2 cellular contexts compared by ENCODE assay signal in genomic region chr9:109218242-109218641, GRCh38. TPM values are rescaled to one million over a fixed set of nuclear protein-coding genes. Genes with fewer than 3 reads are reported as not detected.
"Had no signal": no experiment of that assay in that cellular context is flagged by ENCODE, and none has a peak within 500 bp of the region (broad histone marks: within the 10 kb centered on the region; RNA-seq: fewer than 3 reads in every experiment).

No MANE protein-coding gene starts in this region.

RNA-seq across cellular contexts. Expression of gene FRRS1L, which starts 51.2 kb away (rescaled TPM):
- total RNA-seq: GM23248, HT-29 had no signal
- polyA plus RNA-seq: GM23248 had no signal
